Comparison of ENCODE assay signal across 14 cellular contexts in the genomic region with DNA sequence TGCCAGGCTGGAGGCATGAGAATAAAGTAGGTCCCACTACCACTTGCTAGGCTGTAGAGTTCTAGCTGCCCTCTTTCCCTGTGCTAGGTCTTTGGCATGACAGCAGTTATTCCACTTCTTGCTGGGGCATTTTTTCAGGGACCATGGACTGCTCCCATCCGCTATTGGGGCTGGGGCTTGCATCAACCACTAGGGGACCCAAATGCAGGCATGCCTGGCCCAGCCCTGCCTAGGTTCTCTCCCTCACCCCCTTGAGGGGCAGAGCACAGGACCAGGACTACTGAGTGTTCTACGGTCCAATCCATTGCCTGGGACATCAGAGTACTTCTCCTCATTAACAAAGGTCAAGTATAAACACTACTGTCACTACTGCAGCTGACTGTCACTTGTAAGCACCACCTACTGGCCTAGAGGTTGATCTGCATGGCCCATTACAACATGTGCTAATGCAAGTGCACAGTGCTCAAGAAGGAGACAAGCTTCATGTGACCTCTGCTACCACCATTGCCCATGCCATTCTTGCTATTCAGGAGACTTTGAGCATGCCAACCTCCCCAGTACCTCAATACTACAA.
DNase-seq lines count a peak whose midpoint lies in the region; ATAC-seq, FAIRE-seq and TF ChIP-seq lines count a peak whose summit lies in the region.
"Had no signal": no experiment of that assay in that cellular context is flagged by ENCODE, and none has a peak within 500 bp of the region (broad histone marks: within the 10 kb centered on the region; RNA-seq: fewer than 3 reads in every experiment).

No MANE protein-coding gene starts in this region.

- no TSS peak for BruUV-seq in GM12878 (replicated peaks; lab: Mats Ljungman, UMichigan)

- H3K36me3 ChIP-seq in GM12878 (ENCODE audit: control insufficient read depth in 2 of 2, insufficient read depth in 2 of 2, low read length in 1 of 2) (no peaks in the 10 kb centered on the region), pancreas (no peaks in the 10 kb centered on the region)

- peak in 1 of 3 experiments; percentile 27; a peak in 2 of 6 replicates for TF ChIP-seq CTCF in GM12878 (IDR thresholded peaks at IDR 0.05 in 2 of 3, conservative IDR thresholded peaks at IDR 0.05 in 1 of 3; ENCODE audit: control insufficient read depth in 2 of 3, extremely low read depth in 1 of 3, insufficient read depth in 1 of 3, low read depth in 3 of 3, low read length in 3 of 3)
- TF ChIP-seq CTCF in retinal pigment epithelial cell (conservative IDR thresholded peaks at IDR 0.05; ENCODE audit: low read depth, low read length): peak; percentile 20
- TF ChIP-seq CTCF in pancreas (IDR thresholded peaks at IDR 0.05): no peak

- in situ Hi-C loops in GM12878 (cut with MboI): no loop called here

- no peaks in the 10 kb centered on the region for H3K36me3 Mint-ChIP-seq in activated naive CD4-positive, alpha-beta T cell treated with anti-CD3 and anti-CD28 coated beads for 36 hours (ENCODE audit: low read depth)
- H3K36me3 Mint-ChIP-seq: activated CD4-positive, alpha-beta memory T cell treated with anti-CD3 and anti-CD28 coated beads for 36 hours; activated naive CD8-positive, alpha-beta T cell treated with anti-CD3 and anti-CD28 coated beads, Interleukin-2, amount 10 ng/mL, durations not matched to agents 7 days and 5 days had no signal

- RAD21 ChIA-PET in GM12878 (lab: Charles Lee; ENCODE audit: unreplicated experiment): no interaction called here

- TF ChIP-seq RAD21 in GM12878 (IDR thresholded peaks at IDR 0.05; ENCODE audit: insufficient read depth, low read depth, low read length): no peak

- H3K27ac Mint-ChIP-seq in activated naive CD4-positive, alpha-beta T cell treated with anti-CD3 and anti-CD28 coated beads for 36 hours: no peak overlapping the region
- H3K27ac Mint-ChIP-seq: activated CD4-positive, alpha-beta memory T cell treated with anti-CD3 and anti-CD28 coated beads for 36 hours; activated naive CD8-positive, alpha-beta T cell treated with anti-CD3 and anti-CD28 coated beads, Interleukin-2, amount 10 ng/mL, durations not matched to agents 7 days and 5 days; stimulated activated memory B cell treated with anti-CD40 and anti-IgM and Interleukin-4, amounts not matched to agents 10 μg/mL and 1 μg/mL and 100 μg/mL, for 72 hours had no signal

- ATAC-seq in GM18867 (IDR thresholded peaks at IDR 0.05; ENCODE audit: unreplicated experiment): peak; percentile 80
- ATAC-seq in HG03442 (IDR thresholded peaks at IDR 0.05; ENCODE audit: unreplicated experiment): peak; percentile 83
- ATAC-seq in GM12878: peak; percentile 89
- ATAC-seq in pancreas: no peak
- ATAC-seq: stimulated activated memory B cell treated with anti-CD40 and anti-IgM and Interleukin-4, amounts not matched to agents 10 μg/mL and 1 μg/mL and 100 μg/mL, for 72 hours had no signal

- no peaks in the 10 kb centered on the region for H3K27me3 ChIP-seq in GM12878 (replicated peaks in 1 of 2; ENCODE audit: control insufficient read depth in 2 of 2, insufficient read depth in 2 of 2, low read length in 1 of 2)
- no peaks in the 10 kb centered on the region for H3K27me3 ChIP-seq in pancreas

- H3K79me2 ChIP-seq in GM12878 (ENCODE audit: control insufficient read depth, insufficient read depth, low read length): no peaks in the 10 kb centered on the region

- H3K27me3 Mint-ChIP-seq in activated naive CD4-positive, alpha-beta T cell treated with anti-CD3 and anti-CD28 coated beads for 36 hours (ENCODE audit: low read depth): peaks cover 19% of the 10 kb centered on the region

- WGBS in GM12878 (ENCODE audit: insufficient coverage, insufficient replicate concordance, low lambda C conversion rate, missing lambda C conversion rate): 55% methylated on average over 2 of the region's 2 CpGs
- WGBS in pancreas, 2 donors: 79 to 81% methylated on average over 2 of the region's 2 CpGs

- TF ChIP-seq EP300 in GM12878 (IDR thresholded peaks at IDR 0.05; ENCODE audit: borderline replicate concordance in 1 of 2, control insufficient read depth in 1 of 2, low read depth in 2 of 2, low read length in 2 of 2): no peak

- POLR2A ChIA-PET in GM12878 (lab: Charles Lee): no interaction called here

- intact Hi-C loops in GM12878 (cut with micrococcal nuclease; ENCODE audit: unreplicated experiment): no loop called here
- intact Hi-C loops in activated naive CD4-positive, alpha-beta T cell treated with anti-CD3 and anti-CD28 coated beads for 36 hours (cut with micrococcal nuclease): no loop called here
- intact Hi-C loops in pancreas (cut with DNase I): no loop called here

- no peak overlapping the region for H2AFZ ChIP-seq in GM12878 (ENCODE audit: control insufficient read depth, low read depth, low read length)

- FAIRE-seq in GM12878 (lab: Jason Lieb, UNC): no peak
- no peak for FAIRE-seq in pancreas (lab: Jason Lieb, UNC)

- SMC1A ChIA-PET in GM12878 (lab: Charles Lee; ENCODE audit: uncharacterized antibody, unreplicated experiment): interaction anchor here (1.1 to 1.3 kb wide), 2 partner anchors 32 to 57 kb away, joined by 4 to 6 read pairs; no protein-coding TSS in a partner anchor

- H3K9me3 Mint-ChIP-seq in activated naive CD4-positive, alpha-beta T cell treated with anti-CD3 and anti-CD28 coated beads for 36 hours: peaks cover 7% of the 10 kb centered on the region

- CTCF ChIA-PET in GM12878 (lab: Yijun Ruan, JAX): interaction anchor here (1.4 to 1.7 kb wide), 2 partner anchors 35 to 67 kb away, joined by 7 read pairs; no protein-coding TSS in a partner anchor
- CTCF ChIA-PET in activated naive CD4-positive, alpha-beta T cell treated with anti-CD3 and anti-CD28 coated beads for 36 hours (lab: Charles Lee): interaction anchor here (1.7 kb wide), 1 partner anchor 16 kb away, joined by 4 read pairs; no protein-coding TSS in a partner anchor

- no peaks in the 10 kb centered on the region for H4K20me1 ChIP-seq in GM12878 (ENCODE audit: control insufficient read depth, insufficient read depth)

- H3K9me3 ChIP-seq in GM12878 (replicated peaks; ENCODE audit: control insufficient read depth, insufficient read depth, low read length) (peaks cover 3% of the 10 kb centered on the region; the same call in 2 of the 3 replicates), pancreas (no peaks in the 10 kb centered on the region)

- TF ChIP-seq POLR2A in GM12878 (IDR thresholded peaks at IDR 0.05; ENCODE audit: low read depth, low read length): no peak

- no peak overlapping the region for H3K4me3 Mint-ChIP-seq in activated naive CD4-positive, alpha-beta T cell treated with anti-CD3 and anti-CD28 coated beads for 36 hours
- H3K4me3 Mint-ChIP-seq: activated CD4-positive, alpha-beta memory T cell treated with anti-CD3 and anti-CD28 coated beads for 36 hours; activated naive CD8-positive, alpha-beta T cell treated with anti-CD3 and anti-CD28 coated beads, Interleukin-2, amount 10 ng/mL, durations not matched to agents 7 days and 5 days; stimulated activated memory B cell treated with anti-CD40 and anti-IgM and Interleukin-4, amounts not matched to agents 10 μg/mL and 1 μg/mL and 100 μg/mL, for 72 hours had no signal

- H3K4me1 ChIP-seq in GM12878 (ENCODE audit: control insufficient read depth, insufficient read depth, low read length) (no peaks in the 10 kb centered on the region), pancreas (no peaks in the 10 kb centered on the region)

- H3K27ac ChIP-seq in GM12878 (ENCODE audit: control insufficient read depth, insufficient read depth) (no peak overlapping the region), pancreas (no peak overlapping the region)
- H3K27ac ChIP-seq: coronary artery had no signal

- no peak overlapping the region for H3K4me2 ChIP-seq in GM12878 (ENCODE audit: control insufficient read depth, insufficient read depth)

- H3K9ac ChIP-seq in GM12878 (ENCODE audit: control insufficient read depth, insufficient read depth, low read length): no peak overlapping the region

- H3K4me3 ChIP-seq in GM12878 (no peak overlapping the region), retinal pigment epithelial cell (ENCODE audit: low read length) (no peak overlapping the region), pancreas (no peak overlapping the region)
- H3K4me3 ChIP-seq: coronary artery had no signal

- DNase-seq in GM12878 (ENCODE audit: low read depth, low spot score): no peak
- DNase-seq in retinal pigment epithelial cell (ENCODE audit: low read depth): no peak
- no peak for DNase-seq in activated naive CD4-positive, alpha-beta T cell treated with anti-CD3 and anti-CD28 coated beads for 36 hours
- no peak for DNase-seq in pancreas
- no peak for DNase-seq in activated gamma-delta T cell (lab: John Stamatoyannopoulos, UW)
- DNase-seq: activated CD4-positive, alpha-beta memory T cell treated with anti-CD3 and anti-CD28 coated beads for 36 hours; activated naive CD8-positive, alpha-beta T cell treated with anti-CD3 and anti-CD28 coated beads, Interleukin-2, amount 10 ng/mL, durations not matched to agents 7 days and 5 days; DMS153; foreskin melanocyte; NCI-H1417 treated with DMSO at 0.1 percent for 48 hours had no signal

- no peaks in the 10 kb centered on the region for H3K4me1 Mint-ChIP-seq in activated naive CD4-positive, alpha-beta T cell treated with anti-CD3 and anti-CD28 coated beads for 36 hours (ENCODE audit: low read depth)
- H3K4me1 Mint-ChIP-seq: stimulated activated memory B cell treated with anti-CD40 and anti-IgM and Interleukin-4, amounts not matched to agents 10 μg/mL and 1 μg/mL and 100 μg/mL, for 72 hours had no signal

TF ChIP-seq in GM12878, 131 proteins besides CTCF, POLR2A, EP300 and RAD21:
- TF ChIP-seq CEBPB (IDR thresholded peaks at IDR 0.05; ENCODE audit: borderline replicate concordance in 1 of 2, low read depth in 2 of 2, low read length in 2 of 2) (no peak), ZNF622 (IDR thresholded peaks at IDR 0.05) (no peak)

Comparison
In these comparisons a context has a peak if more than half of its experiments do, and no peak if none do; other contexts are left out.
1. ATAC-seq: peak in GM18867 (single experiment), HG03442 (single experiment) and GM12878 (single experiment); none in pancreas (0 of 4).